In the genomic region with DNA sequence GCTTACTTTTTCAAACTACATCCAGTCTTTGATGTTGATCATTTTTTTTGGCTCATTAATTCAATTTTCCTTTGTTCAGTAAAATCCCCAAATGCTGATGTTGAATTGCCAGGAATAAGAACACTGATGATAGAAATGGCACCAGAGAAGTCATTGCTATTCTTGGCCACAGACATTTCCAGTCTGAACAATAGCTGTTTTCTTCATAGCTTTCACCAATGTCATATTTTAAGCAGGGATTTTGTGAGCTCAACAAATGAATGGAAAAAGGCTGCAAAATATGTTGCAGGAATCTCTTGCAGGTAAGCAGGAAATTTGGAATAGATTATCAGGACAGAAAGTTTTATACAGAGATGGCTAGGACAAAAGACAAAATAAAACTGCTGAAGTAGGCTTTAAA, we compare ENCODE assay signal across 15 cellular contexts. TPM values are rescaled to one million over a fixed set of nuclear protein-coding genes. Genes with fewer than 3 reads are reported as not detected.
A peak's percentile ranks its signal among the peaks of the same experiment; 100 is the strongest.
DNase-seq lines count a peak whose midpoint lies in the region; ATAC-seq and TF ChIP-seq lines count a peak whose summit lies in the region.
"Had no signal": no experiment of that assay in that cellular context is flagged by ENCODE, and none has a peak within 500 bp of the region (broad histone marks: within the 10 kb centered on the region; RNA-seq: fewer than 3 reads in every experiment).

No MANE protein-coding gene starts in this region.

- no peak for ATAC-seq in esophagus mucosa
- no peak for ATAC-seq in GM19397 (IDR thresholded peaks at IDR 0.05; ENCODE audit: unreplicated experiment)
- ATAC-seq: HCT116 had no signal

- no peaks in the 10 kb centered on the region for H3K79me2 ChIP-seq in smooth muscle cell (ENCODE audit: low read depth)

- H3K36me3 ChIP-seq in neuron (ENCODE audit: insufficient read depth, low read length) (no peaks in the 10 kb centered on the region), smooth muscle cell (ENCODE audit: low read depth) (no peaks in the 10 kb centered on the region)
- H3K36me3 ChIP-seq: BLaER1 treated with 17β-estradiol and CSF1 and Interleukin-3, amounts not matched to agents 10 nM and 100 nM had no signal

- H3K27me3 ChIP-seq in neuron (ENCODE audit: insufficient read depth, low read length) (no peaks in the 10 kb centered on the region), smooth muscle cell (ENCODE audit: low read depth) (no peaks in the 10 kb centered on the region)
- H3K27me3 ChIP-seq: BLaER1 treated with 17β-estradiol and CSF1 and Interleukin-3, amounts not matched to agents 10 nM and 100 nM had no signal

- no peak overlapping the region for H3K4me2 ChIP-seq in smooth muscle cell
- H3K4me2 ChIP-seq: BLaER1 treated with 17β-estradiol and CSF1 and Interleukin-3, amounts not matched to agents 10 nM and 100 nM had no signal

- no peak overlapping the region for H3K9ac ChIP-seq in smooth muscle cell (ENCODE audit: low read depth)
- H3K9ac ChIP-seq: BLaER1 treated with 17β-estradiol and CSF1 and Interleukin-3, amounts not matched to agents 10 nM and 100 nM; GM23248 had no signal

- H2AFZ ChIP-seq in neuron (ENCODE audit: low read depth, low read length) (peak overlapping the region; percentile 48), smooth muscle cell (ENCODE audit: low read depth) (peak overlapping the region; percentile 62)
- H2AFZ ChIP-seq: GM23248 had no signal

- DNase-seq in astrocyte of the hippocampus (ENCODE audit: low read depth, low spot score) (peak; percentile 43), globus pallidus (ENCODE audit: low spot score) (peak; percentile 21), smooth muscle cell (lab: John Stamatoyannopoulos, UW; ENCODE audit: unreplicated experiment) (no peak), LoVo (ENCODE audit: low spot score) (no peak)
- DNase-seq in stimulated activated CD4-positive, alpha-beta T cell treated with anti-CD3 and anti-CD28 coated beads, Interleukin-2, amount 100 ng/mL, for 48 hours, result no peak
- DNase-seq: ACHN; CD4-positive, CD25-positive, alpha-beta regulatory T cell; GF-D8; GM23248 had no signal

- no peaks in the 10 kb centered on the region for H3K9me3 ChIP-seq in neuron (ENCODE audit: low read length)
- H3K9me3 ChIP-seq in smooth muscle cell (replicated peaks; ENCODE audit: low read depth), result no peaks in the 10 kb centered on the region

- no peaks in the 10 kb centered on the region for H4K20me1 ChIP-seq in smooth muscle cell (ENCODE audit: low read depth)
- H4K20me1 ChIP-seq: BLaER1 treated with 17β-estradiol and CSF1 and Interleukin-3, amounts not matched to agents 10 nM and 100 nM had no signal

- no peak overlapping the region for H3K4me3 ChIP-seq in neuron (ENCODE audit: low read length)
- H3K4me3 ChIP-seq in smooth muscle cell, result no peak overlapping the region
- H3K4me3 ChIP-seq: BLaER1 treated with 17β-estradiol and CSF1 and Interleukin-3, amounts not matched to agents 10 nM and 100 nM; GM23248 had no signal

- no peak overlapping the region for H3K27ac ChIP-seq in smooth muscle cell (ENCODE audit: low read depth)
- H3K27ac ChIP-seq: BLaER1 treated with 17β-estradiol and CSF1 and Interleukin-3, amounts not matched to agents 10 nM and 100 nM; GM23248; HL-60 had no signal

- TF ChIP-seq CTCF in smooth muscle cell (IDR thresholded peaks at IDR 0.05; ENCODE audit: borderline replicate concordance, insufficient read depth, poor library complexity, severe bottlenecking), result no peak

- H3K4me1 ChIP-seq in neuron (ENCODE audit: insufficient read depth, low read length) (peaks cover 12% of the 10 kb centered on the region), smooth muscle cell (ENCODE audit: low read depth) (no peaks in the 10 kb centered on the region)
- H3K4me1 ChIP-seq: BLaER1 treated with 17β-estradiol and CSF1 and Interleukin-3, amounts not matched to agents 10 nM and 100 nM had no signal

- no peaks in the 10 kb centered on the region for H3F3A ChIP-seq in smooth muscle cell (ENCODE audit: low read depth)

RNA-seq across cellular contexts. Expression of a gene that starts 40.5 kb away (rescaled TPM):
- total RNA-seq in smooth muscle cell, result 4.8 and 14.2 TPM in 2 replicates
- 4.0 and 4.8 TPM in 2 replicates for polyA plus RNA-seq in smooth muscle cell
- not detected for total RNA-seq in esophagus mucosa
- total RNA-seq: CD4-positive, CD25-positive, alpha-beta regulatory T cell had no signal
- polyA plus RNA-seq: CD4-positive, CD25-positive, alpha-beta regulatory T cell had no signal

Comparison
In these comparisons a context has a peak if more than half of its experiments do, and no peak if none do; other contexts are left out.
1. DNase-seq: peak in astrocyte of the hippocampus (single experiment) and globus pallidus (single experiment); none in smooth muscle cell (single experiment), stimulated activated CD4-positive, alpha-beta T cell treated with anti-CD3 and anti-CD28 coated beads, Interleukin-2, amount 100 ng/mL, for 48 hours (0 of 2) and LoVo (single experiment).